In the genomic region with DNA sequence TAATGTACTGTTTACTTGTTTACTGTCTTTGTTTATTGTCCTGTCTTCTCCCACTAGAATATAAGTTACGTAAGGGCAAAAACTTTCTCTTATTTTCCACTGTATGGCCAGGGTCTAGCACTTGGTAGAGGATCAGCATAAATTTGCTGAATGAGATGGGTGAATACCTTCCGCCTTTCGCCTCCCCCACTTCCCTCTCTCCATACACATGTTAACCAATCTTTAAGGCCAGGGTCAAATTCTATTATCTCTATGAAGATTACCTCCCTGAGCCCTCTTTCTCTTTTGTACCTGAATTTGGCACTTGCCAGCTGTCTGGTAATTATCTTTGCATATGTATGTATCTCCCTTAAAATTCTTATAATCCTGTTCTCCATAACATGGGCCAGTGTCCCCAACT, we compare ENCODE assay signal across 1 cellular context.
A peak's percentile ranks its signal among the peaks of the same experiment; 100 is the strongest.
TF ChIP-seq lines count a peak whose summit lies in the region.

No MANE protein-coding gene starts in this region.

TF ChIP-seq in WTC11, 78 proteins besides CTCF, POLR2A, EP300 and RAD21 (continued from another document):
- TF ChIP-seq AFF4 (CRISPR knock-in tag; IDR thresholded peaks at IDR 0.05; ENCODE audit: borderline replicate concordance) (0 out of 2 replicates have a peak, but pooled peaks have one; percentile 25), NFE2L1 (CRISPR knock-in tag; IDR thresholded peaks at IDR 0.05) (peak; percentile 47; the same call in 1 of the 2 replicates), SP1 (CRISPR knock-in tag; conservative IDR thresholded peaks at IDR 0.05) (0 out of 2 replicates have a peak, but pooled peaks have one; percentile 35), ZNF317 (CRISPR knock-in tag; IDR thresholded peaks at IDR 0.05; ENCODE audit: borderline replicate concordance, low read depth) (no peak)
- TF ChIP-seq, protein P1, sequence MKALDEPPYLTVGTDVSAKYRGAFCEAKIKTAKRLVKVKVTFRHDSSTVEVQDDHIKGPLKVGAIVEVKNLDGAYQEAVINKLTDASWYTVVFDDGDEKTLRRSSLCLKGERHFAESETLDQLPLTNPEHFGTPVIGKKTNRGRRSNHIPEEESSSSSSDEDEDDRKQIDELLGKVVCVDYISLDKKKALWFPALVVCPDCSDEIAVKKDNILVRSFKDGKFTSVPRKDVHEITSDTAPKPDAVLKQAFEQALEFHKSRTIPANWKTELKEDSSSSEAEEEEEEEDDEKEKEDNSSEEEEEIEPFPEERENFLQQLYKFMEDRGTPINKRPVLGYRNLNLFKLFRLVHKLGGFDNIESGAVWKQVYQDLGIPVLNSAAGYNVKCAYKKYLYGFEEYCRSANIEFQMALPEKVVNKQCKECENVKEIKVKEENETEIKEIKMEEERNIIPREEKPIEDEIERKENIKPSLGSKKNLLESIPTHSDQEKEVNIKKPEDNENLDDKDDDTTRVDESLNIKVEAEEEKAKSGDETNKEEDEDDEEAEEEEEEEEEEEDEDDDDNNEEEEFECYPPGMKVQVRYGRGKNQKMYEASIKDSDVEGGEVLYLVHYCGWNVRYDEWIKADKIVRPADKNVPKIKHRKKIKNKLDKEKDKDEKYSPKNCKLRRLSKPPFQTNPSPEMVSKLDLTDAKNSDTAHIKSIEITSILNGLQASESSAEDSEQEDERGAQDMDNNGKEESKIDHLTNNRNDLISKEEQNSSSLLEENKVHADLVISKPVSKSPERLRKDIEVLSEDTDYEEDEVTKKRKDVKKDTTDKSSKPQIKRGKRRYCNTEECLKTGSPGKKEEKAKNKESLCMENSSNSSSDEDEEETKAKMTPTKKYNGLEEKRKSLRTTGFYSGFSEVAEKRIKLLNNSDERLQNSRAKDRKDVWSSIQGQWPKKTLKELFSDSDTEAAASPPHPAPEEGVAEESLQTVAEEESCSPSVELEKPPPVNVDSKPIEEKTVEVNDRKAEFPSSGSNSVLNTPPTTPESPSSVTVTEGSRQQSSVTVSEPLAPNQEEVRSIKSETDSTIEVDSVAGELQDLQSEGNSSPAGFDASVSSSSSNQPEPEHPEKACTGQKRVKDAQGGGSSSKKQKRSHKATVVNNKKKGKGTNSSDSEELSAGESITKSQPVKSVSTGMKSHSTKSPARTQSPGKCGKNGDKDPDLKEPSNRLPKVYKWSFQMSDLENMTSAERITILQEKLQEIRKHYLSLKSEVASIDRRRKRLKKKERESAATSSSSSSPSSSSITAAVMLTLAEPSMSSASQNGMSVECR (CRISPR knock-in tag; IDR thresholded peaks at IDR 0.05; ENCODE audit: borderline replicate concordance) = no peak
- TF ChIP-seq, protein P2, sequence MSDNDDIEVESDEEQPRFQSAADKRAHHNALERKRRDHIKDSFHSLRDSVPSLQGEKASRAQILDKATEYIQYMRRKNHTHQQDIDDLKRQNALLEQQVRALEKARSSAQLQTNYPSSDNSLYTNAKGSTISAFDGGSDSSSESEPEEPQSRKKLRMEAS (CRISPR knock-in tag; IDR thresholded peaks at IDR 0.05) = no peak
- TF ChIP-seq, protein P3, sequence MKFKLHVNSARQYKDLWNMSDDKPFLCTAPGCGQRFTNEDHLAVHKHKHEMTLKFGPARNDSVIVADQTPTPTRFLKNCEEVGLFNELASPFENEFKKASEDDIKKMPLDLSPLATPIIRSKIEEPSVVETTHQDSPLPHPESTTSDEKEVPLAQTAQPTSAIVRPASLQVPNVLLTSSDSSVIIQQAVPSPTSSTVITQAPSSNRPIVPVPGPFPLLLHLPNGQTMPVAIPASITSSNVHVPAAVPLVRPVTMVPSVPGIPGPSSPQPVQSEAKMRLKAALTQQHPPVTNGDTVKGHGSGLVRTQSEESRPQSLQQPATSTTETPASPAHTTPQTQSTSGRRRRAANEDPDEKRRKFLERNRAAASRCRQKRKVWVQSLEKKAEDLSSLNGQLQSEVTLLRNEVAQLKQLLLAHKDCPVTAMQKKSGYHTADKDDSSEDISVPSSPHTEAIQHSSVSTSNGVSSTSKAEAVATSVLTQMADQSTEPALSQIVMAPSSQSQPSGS (CRISPR knock-in tag; IDR thresholded peaks at IDR 0.05; ENCODE audit: borderline replicate concordance, low read depth) = no peak
